Comparison of ENCODE assay signal across 1 cellular context in genomic region chr9:128495804-128496417, GRCh38.
TF ChIP-seq lines count a peak whose summit lies in the region.

No MANE protein-coding gene starts in this region.

TF ChIP-seq in IMR-90, 13 proteins besides CTCF, POLR2A, EP300 and RAD21:
- TF ChIP-seq MAFK (IDR thresholded peaks at IDR 0.05; ENCODE audit: low read depth, low read length) (0 out of 2 replicates have a peak, but pooled peaks have one; percentile 7), MAZ (IDR thresholded peaks at IDR 0.05; ENCODE audit: borderline replicate concordance, low read depth, low read length) (no peak)
